Comparison of ENCODE assay signal across 39 cellular contexts in genomic region chr11:34595960-34596359, GRCh38. TPM values are rescaled to one million over a fixed set of nuclear protein-coding genes. Genes with fewer than 3 reads are reported as not detected.
"Had no signal": no experiment of that assay in that cellular context is flagged by ENCODE, and none has a peak within 500 bp of the region (broad histone marks: within the 10 kb centered on the region; RNA-seq: fewer than 3 reads in every experiment).

No MANE protein-coding gene starts in this region.

- FAIRE-seq: astrocyte, TTC549 had no signal

- H3K27ac ChIP-seq: adrenal gland, body of pancreas, brain microvascular endothelial cell, breast epithelium, WERI-Rb-1 had no signal

- DNase-seq: activated CD4-positive, alpha-beta T cell treated with anti-CD3 and anti-CD28 coated beads for 1 hour; activated CD4-positive, alpha-beta T cell treated with anti-CD3 and anti-CD28 coated beads for 36 hours; activated CD4-positive, alpha-beta T cell treated with anti-CD3 and anti-CD28 coated beads for 48 hours; activated CD4-positive, alpha-beta T cell treated with anti-CD3 and anti-CD28 coated beads, Interleukin-2, amount 10 ng/mL, durations not matched to agents 7 days and 5 days; activated CD4-positive, alpha-beta T cell treated with anti-CD3 and anti-CD28 coated beads, Interleukin-2, amount 50 U/mL, for 48 hours; activated CD4-positive, CD25-positive, alpha-beta regulatory T cell; activated CD8-positive, alpha-beta memory T cell treated with anti-CD3 and anti-CD28 coated beads, Interleukin-2, amount 50 U/mL, for 4 hours; activated CD8-positive, alpha-beta T cell treated with anti-CD3 and anti-CD28 coated beads for 36 hours; activated effector memory CD4-positive, alpha-beta T cell treated with anti-CD3 and anti-CD28 coated beads, Interleukin-2, amount 50 U/mL, for 16 hours; activated gamma-delta T cell treated with Interleukin-2 at 50 U/mL for 16 hours; activated naive CD4-positive, alpha-beta T cell; activated naive CD4-positive, alpha-beta T cell treated with anti-CD3 and anti-CD28 coated beads for 36 hours; activated naive CD4-positive, alpha-beta T cell treated with anti-CD3 and anti-CD28 coated beads, Interleukin-2, amount 50 U/mL, for 16 hours; activated naive CD8-positive, alpha-beta T cell treated with anti-CD3 and anti-CD28 coated beads for 36 hours; activated T-cell treated with anti-CD3 and anti-CD28 coated beads for 4 hours; activated T-cell treated with anti-CD3 and anti-CD28 coated beads, Interleukin-2, amount 50 U/mL, for 1 hour; activated T-cell treated with anti-CD3 and anti-CD28 coated beads, Interleukin-2, amount 50 U/mL, for 4 hours; activated T-cell treated with anti-CD3 and anti-CD28 coated beads, Interleukin-2, amount 50 U/mL, for 72 hours; adrenal gland; amniotic stem cell; aorta; brain microvascular endothelial cell; central memory CD4-positive, alpha-beta T cell; T-helper 1 cell; T-helper 2 cell; T-helper 9 cell; WERI-Rb-1 had no signal

- ATAC-seq: activated CD4-positive, alpha-beta T cell treated with anti-CD3 and anti-CD28 coated beads for 36 hours; activated CD4-positive, CD25-positive, alpha-beta regulatory T cell treated with anti-CD3 and anti-CD28 coated beads, Interleukin-2, amount 50 U/mL, for 24 hours; activated CD8-positive, alpha-beta T cell treated with anti-CD3 and anti-CD28 coated beads for 36 hours; activated naive CD4-positive, alpha-beta T cell treated with anti-CD3 and anti-CD28 coated beads, Interleukin-2, amount 50 U/mL, for 72 hours; activated T-cell treated with anti-CD3 and anti-CD28 coated beads, Interleukin-2, amount 50 U/mL, for 4 hours; activated T-cell treated with anti-CD3 and anti-CD28 coated beads, Interleukin-2, amount 50 U/mL, for 72 hours; activated T-helper 17 cell treated with anti-CD3 and anti-CD28 coated beads, Interleukin-2, amount 50 U/mL, for 72 hours; body of pancreas; WTC11 had no signal

- H3K9me3 ChIP-seq: adrenal gland, body of pancreas had no signal

- H3K27ac Mint-ChIP-seq: activated CD4-positive, alpha-beta T cell treated with anti-CD3 and anti-CD28 coated beads for 36 hours; activated CD4-positive, alpha-beta T cell treated with anti-CD3 and anti-CD28 coated beads, Interleukin-2, amount 10 ng/mL, durations not matched to agents 7 days and 5 days; activated CD8-positive, alpha-beta T cell treated with anti-CD3 and anti-CD28 coated beads for 36 hours; activated naive CD4-positive, alpha-beta T cell treated with anti-CD3 and anti-CD28 coated beads for 36 hours; activated naive CD4-positive, alpha-beta T cell treated with anti-CD3 and anti-CD28 coated beads, Interleukin-2, amount 50 U/mL, for 72 hours; activated naive CD8-positive, alpha-beta T cell treated with anti-CD3 and anti-CD28 coated beads for 36 hours; activated T-cell treated with anti-CD3 and anti-CD28 coated beads, Interleukin-2, amount 50 U/mL, for 72 hours; activated T-helper 1 cell treated with anti-CD3 and anti-CD28 coated beads, Interleukin-12 subunit alpha, Interleukin-12 subunit beta, Interleukin-2, Interleukin-4 antibody, amounts not matched to agents 30 ng/mL and 10 ng/mL and 1 ng/mL, durations not matched to agents 14 hours and 24 hours and 36 hours; activated T-helper 17 cell treated with anti-CD3 and anti-CD28 coated beads, Interleukin-2, amount 50 U/mL, for 72 hours; T-helper 1 cell treated with Interleukin-12 subunit alpha and Interleukin-12 subunit beta and Interleukin-4 antibody, amounts not matched to agents 30 μg/mL and 1 μg/mL, for 36 hours; T-helper 2 cell treated with Interferon-gamma antibody and Interleukin-4, amounts not matched to agents 5 μg/mL and 100 μg/mL, for 36 hours; WTC11 had no signal

- H3K9me3 Mint-ChIP-seq: activated CD4-positive, alpha-beta T cell treated with anti-CD3 and anti-CD28 coated beads, Interleukin-2, amount 10 ng/mL, durations not matched to agents 7 days and 5 days; activated naive CD4-positive, alpha-beta T cell treated with anti-CD3 and anti-CD28 coated beads for 36 hours; activated T-helper 1 cell treated with anti-CD3 and anti-CD28 coated beads, Interleukin-12 subunit alpha, Interleukin-12 subunit beta, Interleukin-2, Interleukin-4 antibody, amounts not matched to agents 30 ng/mL and 10 ng/mL and 1 ng/mL, durations not matched to agents 14 hours and 24 hours and 36 hours; T-helper 1 cell treated with Interleukin-12 subunit alpha and Interleukin-12 subunit beta and Interleukin-4 antibody, amounts not matched to agents 30 μg/mL and 1 μg/mL, for 36 hours had no signal

- H3K4me1 ChIP-seq: breast epithelium had no signal

- H3K4me3 ChIP-seq: adrenal gland, body of pancreas, breast epithelium had no signal

- H3K4me3 Mint-ChIP-seq: activated CD4-positive, alpha-beta T cell treated with anti-CD3 and anti-CD28 coated beads for 36 hours; activated CD4-positive, alpha-beta T cell treated with anti-CD3 and anti-CD28 coated beads, Interleukin-2, amount 10 ng/mL, durations not matched to agents 7 days and 5 days; activated CD8-positive, alpha-beta T cell treated with anti-CD3 and anti-CD28 coated beads for 36 hours; activated naive CD4-positive, alpha-beta T cell treated with anti-CD3 and anti-CD28 coated beads for 36 hours; activated naive CD8-positive, alpha-beta T cell treated with anti-CD3 and anti-CD28 coated beads for 36 hours; activated T-cell treated with anti-CD3 and anti-CD28 coated beads, Interleukin-2, amount 50 U/mL, for 4 hours; activated T-cell treated with anti-CD3 and anti-CD28 coated beads, Interleukin-2, amount 50 U/mL, for 72 hours; activated T-helper 1 cell treated with anti-CD3 and anti-CD28 coated beads, Interleukin-12 subunit alpha, Interleukin-12 subunit beta, Interleukin-2, Interleukin-4 antibody, amounts not matched to agents 30 ng/mL and 10 ng/mL and 1 ng/mL, durations not matched to agents 14 hours and 24 hours and 36 hours; activated T-helper 17 cell treated with anti-CD3 and anti-CD28 coated beads, Interleukin-2, amount 50 U/mL, for 72 hours; T-helper 1 cell treated with Interleukin-12 subunit alpha and Interleukin-12 subunit beta and Interleukin-4 antibody, amounts not matched to agents 30 μg/mL and 1 μg/mL, for 36 hours; T-helper 2 cell treated with Interferon-gamma antibody and Interleukin-4, amounts not matched to agents 5 μg/mL and 100 μg/mL, for 36 hours; WTC11 had no signal

RNA-seq across cellular contexts. Expression of gene EHF, which starts 24.9 kb away (rescaled TPM):
- total RNA-seq: activated CD8-positive, alpha-beta memory T cell treated with anti-CD3 and anti-CD28 coated beads for 36 hours; activated CD8-positive, alpha-beta T cell treated with anti-CD3 and anti-CD28 coated beads for 36 hours; activated naive CD4-positive, alpha-beta T cell treated with anti-CD3 and anti-CD28 coated beads for 36 hours; activated naive CD4-positive, alpha-beta T cell treated with anti-CD3 and anti-CD28 coated beads, Interleukin-2, amount 50 U/mL, for 72 hours; activated naive CD8-positive, alpha-beta T cell treated with anti-CD3 and anti-CD28 coated beads for 36 hours; activated T-cell treated with anti-CD3 and anti-CD28 coated beads, Interleukin-2, amount 50 U/mL, for 72 hours; activated T-helper 1 cell treated with anti-CD3 and anti-CD28 coated beads, Interleukin-12 subunit alpha, Interleukin-12 subunit beta, Interleukin-2, Interleukin-4 antibody, amounts not matched to agents 30 ng/mL and 10 ng/mL and 1 ng/mL, durations not matched to agents 14 hours and 24 hours and 36 hours had no signal
